ENCODE assay signal across 1 cellular context in the genomic region with DNA sequence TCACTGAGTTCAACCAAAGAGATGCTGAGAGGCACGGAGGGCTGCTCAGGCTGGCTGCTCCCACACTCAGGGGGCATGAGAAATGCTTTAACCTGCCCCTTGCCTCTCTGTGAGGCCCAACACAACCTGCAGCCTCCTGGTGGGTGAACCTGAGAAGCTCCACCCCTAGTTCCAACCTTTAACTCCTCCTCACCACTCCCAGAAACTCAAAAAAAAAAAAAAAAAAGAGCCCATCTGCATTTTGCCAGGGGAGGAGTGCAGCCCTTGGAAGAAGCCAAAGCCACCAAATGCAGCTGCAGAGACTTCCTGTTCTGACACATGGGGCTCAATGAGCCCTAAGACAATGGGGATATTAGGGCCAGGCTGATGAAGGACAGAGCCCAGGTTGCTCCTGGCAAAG.
A peak's percentile ranks its signal among the peaks of the same experiment; 100 is the strongest.
TF ChIP-seq lines count a peak whose summit lies in the region.

No MANE protein-coding gene starts in this region.

TF ChIP-seq in K562, 482 proteins besides CTCF, POLR2A, EP300 and RAD21:
- peak; percentile 6; the same call in 1 of the 2 replicates for TF ChIP-seq SPI1 (IDR thresholded peaks at IDR 0.05; ENCODE audit: borderline replicate concordance, low read depth, low read length)
- no peak for TF ChIP-seq HDAC3 (IDR thresholded peaks at IDR 0.05; ENCODE audit: borderline replicate concordance, partially characterized antibody)
- peak; percentile 78 for TF ChIP-seq ZNF384 (IDR thresholded peaks at IDR 0.05; ENCODE audit: low read depth, low read length)
